In the genomic region with DNA sequence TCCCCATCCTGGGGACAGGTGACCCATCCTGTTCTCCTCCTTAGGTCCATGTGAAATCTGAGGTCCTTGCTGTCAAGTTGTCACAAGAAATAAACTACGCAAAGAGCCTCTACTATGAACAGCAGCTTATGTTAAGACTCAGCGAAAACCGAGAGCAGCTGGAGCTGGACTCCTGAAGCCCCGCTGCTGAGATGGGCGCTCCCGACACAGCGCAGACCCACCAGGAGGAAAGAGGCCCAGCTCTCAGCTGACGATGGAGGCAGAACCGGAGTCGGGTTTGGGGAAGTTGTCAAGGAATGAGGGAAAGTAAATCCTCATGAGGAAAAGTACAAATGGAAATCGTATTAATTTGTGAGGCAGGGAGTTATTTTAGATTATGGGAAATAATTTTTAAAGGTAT, we compare ENCODE assay signal across 26 cellular contexts.
DNase-seq lines count a peak whose midpoint lies in the region; ATAC-seq, FAIRE-seq and TF ChIP-seq lines count a peak whose summit lies in the region.
"Had no signal": no experiment of that assay in that cellular context is flagged by ENCODE, and none has a peak within 500 bp of the region (broad histone marks: within the 10 kb centered on the region; RNA-seq: fewer than 3 reads in every experiment).

No MANE protein-coding gene starts in this region.

- H3K27me3 Mint-ChIP-seq in activated CD4-positive, alpha-beta T cell treated with anti-CD3 and anti-CD28 coated beads for 36 hours = no peaks in the 10 kb centered on the region
- no peaks in the 10 kb centered on the region for H3K27me3 Mint-ChIP-seq in CD4-positive, CD25-positive, alpha-beta regulatory T cell
- H3K27me3 Mint-ChIP-seq in activated T-helper 17 cell treated with anti-CD3 and anti-CD28 coated beads, Interleukin-2, amount 50 U/mL, for 72 hours = no peaks in the 10 kb centered on the region
- H3K27me3 Mint-ChIP-seq in naive thymus-derived CD4-positive, alpha-beta T cell = no peaks in the 10 kb centered on the region
- H3K27me3 Mint-ChIP-seq: dendritic cell treated with granulocyte-macrophage colony-stimulating factor and Interleukin-4, amounts not matched to agents 40 ng/mL and 50 ng/mL, for 4 days had no signal

- no peak overlapping the region for H3K4me3 Mint-ChIP-seq in activated CD4-positive, alpha-beta T cell treated with anti-CD3 and anti-CD28 coated beads for 36 hours
- H3K4me3 Mint-ChIP-seq in CD4-positive, CD25-positive, alpha-beta regulatory T cell = peak overlapping the region in 1 of 4 donors; percentile 64
- peak overlapping the region; percentile 93 for H3K4me3 Mint-ChIP-seq in activated T-helper 17 cell treated with anti-CD3 and anti-CD28 coated beads, Interleukin-2, amount 50 U/mL, for 72 hours
- peak overlapping the region in 3 of 10 donors; percentile 25 to 40 (median 36) for H3K4me3 Mint-ChIP-seq in naive thymus-derived CD4-positive, alpha-beta T cell
- H3K4me3 Mint-ChIP-seq: dendritic cell treated with granulocyte-macrophage colony-stimulating factor and Interleukin-4, amounts not matched to agents 40 ng/mL and 50 ng/mL, for 4 days; endodermal cell had no signal

- no peaks in the 10 kb centered on the region for H3K27me3 ChIP-seq in CD4-positive, CD25-positive, alpha-beta regulatory T cell (ENCODE audit: control insufficient read depth, insufficient read depth, low read length)
- no peaks in the 10 kb centered on the region for H3K27me3 ChIP-seq in naive thymus-derived CD4-positive, alpha-beta T cell (ENCODE audit: control insufficient read depth in 2 of 2, insufficient read depth in 2 of 2, low read length in 2 of 2)
- H3K27me3 ChIP-seq in HepG2 (ENCODE audit: control insufficient read depth in 1 of 2, insufficient read depth in 2 of 2, low read length in 2 of 2) (no peaks in the 10 kb centered on the region; a peak in 1 of 5 replicates), H7 (ENCODE audit: control insufficient read depth, insufficient read depth, low read length) (no peaks in the 10 kb centered on the region)
- H3K27me3 ChIP-seq: foreskin keratinocyte, heart right ventricle, Peyer's patch, transverse colon had no signal

- CTCF ChIA-PET in activated CD4-positive, alpha-beta T cell treated with anti-CD3 and anti-CD28 coated beads for 36 hours (lab: Charles Lee) = no interaction called here
- CTCF ChIA-PET in naive thymus-derived CD4-positive, alpha-beta T cell (lab: Charles Lee) = no interaction called here
- CTCF ChIA-PET in HepG2 (lab: Yijun Ruan, JAX; ENCODE audit: low intra/inter-chr PET ratio, low total read pairs) = no interaction called here

- H2AFZ ChIP-seq in HepG2 (ENCODE audit: low read length) = no peak overlapping the region

- H4K20me1 ChIP-seq in HepG2 (ENCODE audit: insufficient read depth, low read length) = no peaks in the 10 kb centered on the region

- no peak for DNase-seq in activated CD4-positive, alpha-beta T cell treated with anti-CD3 and anti-CD28 coated beads for 36 hours
- no peak for DNase-seq in activated CD4-positive, alpha-beta T cell treated with anti-CD3 and anti-CD28 coated beads, Interleukin-2, amount 50 U/mL, for 1 hour
- DNase-seq in CD4-positive, CD25-positive, alpha-beta regulatory T cell = no peak
- DNase-seq in naive thymus-derived CD4-positive, alpha-beta T cell = no peak
- DNase-seq in HepG2 (ENCODE audit: low spot score) (no peak), H7 (no peak)
- DNase-seq: activated CD4-positive, alpha-beta T cell treated with anti-CD3 and anti-CD28 coated beads for 1 hour; activated CD8-positive, alpha-beta memory T cell treated with anti-CD3 and anti-CD28 coated beads, Interleukin-2, amount 50 U/mL, for 4 hours; caudate nucleus; endodermal cell; foreskin keratinocyte; GOT3; heart right ventricle; left colon; mesenchymal stem cell; MV-4-11; NCI-H1436 treated with DMSO at 0.1 percent for 48 hours; NCI-H345; Peyer's patch; transverse colon had no signal

- peaks cover 36% of the 10 kb centered on the region for H3K36me3 ChIP-seq in CD4-positive, CD25-positive, alpha-beta regulatory T cell (ENCODE audit: control insufficient read depth, insufficient read depth, low read length)
- H3K36me3 ChIP-seq in naive thymus-derived CD4-positive, alpha-beta T cell (ENCODE audit: control insufficient read depth in 2 of 3, insufficient read depth in 3 of 3, low read length in 3 of 3) = peaks cover 0 to 34% (median 0%) of the 10 kb centered on the region in 3 experiments
- H3K36me3 ChIP-seq in HepG2 (replicated peaks in 1 of 2; ENCODE audit: control insufficient read depth in 1 of 2, insufficient read depth in 2 of 2, low read length in 2 of 2) = peaks cover 3 to 10% of the 10 kb centered on the region in 2 experiments; a peak in 4 of 5 replicates
- no peaks in the 10 kb centered on the region for H3K36me3 ChIP-seq in H7 (replicated peaks; ENCODE audit: control insufficient read depth, insufficient read depth, low read length)

- H3K4me2 ChIP-seq in HepG2 (ENCODE audit: low read depth, low read length) = no peak overlapping the region

- H3K36me3 Mint-ChIP-seq in activated CD4-positive, alpha-beta T cell treated with anti-CD3 and anti-CD28 coated beads for 36 hours (ENCODE audit: low read depth) = peaks cover 42% of the 10 kb centered on the region
- H3K36me3 Mint-ChIP-seq in CD4-positive, CD25-positive, alpha-beta regulatory T cell = peaks cover 33% of the 10 kb centered on the region
- H3K36me3 Mint-ChIP-seq in activated T-helper 17 cell treated with anti-CD3 and anti-CD28 coated beads, Interleukin-2, amount 50 U/mL, for 72 hours (ENCODE audit: low read depth) = peaks cover 27% of the 10 kb centered on the region
- peaks cover 16 to 42% (median 26%) of the 10 kb centered on the region in 5 donors for H3K36me3 Mint-ChIP-seq in naive thymus-derived CD4-positive, alpha-beta T cell

- no peaks in the 10 kb centered on the region for H3K9me3 ChIP-seq in CD4-positive, CD25-positive, alpha-beta regulatory T cell (ENCODE audit: control insufficient read depth in 2 of 2, low read length in 2 of 2)
- H3K9me3 ChIP-seq in naive thymus-derived CD4-positive, alpha-beta T cell (ENCODE audit: control insufficient read depth in 2 of 3, low read length in 3 of 3) = peaks cover 0 to 6% (median 0%) of the 10 kb centered on the region in 3 experiments
- H3K9me3 ChIP-seq in HepG2 (ENCODE audit: low read length) = no peaks in the 10 kb centered on the region
- H3K9me3 ChIP-seq: heart right ventricle, Peyer's patch, transverse colon had no signal

- peaks cover 23% of the 10 kb centered on the region for H3K4me1 ChIP-seq in CD4-positive, CD25-positive, alpha-beta regulatory T cell (ENCODE audit: control insufficient read depth, insufficient read depth, low read length, poor library complexity, severe bottlenecking)
- peaks cover 26% of the 10 kb centered on the region in 2 donors for H3K4me1 ChIP-seq in naive thymus-derived CD4-positive, alpha-beta T cell (ENCODE audit: control insufficient read depth in 2 of 2, insufficient read depth in 2 of 2, low read length in 2 of 2)
- H3K4me1 ChIP-seq in HepG2 (ENCODE audit: insufficient read depth, low read length) = peaks cover 12% of the 10 kb centered on the region; the same call in 1 of the 2 replicates
- H3K4me1 ChIP-seq: foreskin keratinocyte had no signal

- intact Hi-C loops in activated CD4-positive, alpha-beta T cell treated with anti-CD3 and anti-CD28 coated beads for 36 hours (cut with DNase I, micrococcal nuclease) = no loop called here
- intact Hi-C loops in naive thymus-derived CD4-positive, alpha-beta T cell (cut with micrococcal nuclease) = no loop called here
- intact Hi-C loops in HepG2 (cut with micrococcal nuclease; ENCODE audit: unreplicated experiment) = no loop called here

- H3K4me1 Mint-ChIP-seq in activated CD4-positive, alpha-beta T cell treated with anti-CD3 and anti-CD28 coated beads for 36 hours = peaks cover 56% of the 10 kb centered on the region
- peaks cover 5 to 52% (median 16%) of the 10 kb centered on the region in 4 donors for H3K4me1 Mint-ChIP-seq in CD4-positive, CD25-positive, alpha-beta regulatory T cell
- peaks cover 26% of the 10 kb centered on the region for H3K4me1 Mint-ChIP-seq in activated T-helper 17 cell treated with anti-CD3 and anti-CD28 coated beads, Interleukin-2, amount 50 U/mL, for 72 hours
- H3K4me1 Mint-ChIP-seq in naive thymus-derived CD4-positive, alpha-beta T cell = peaks cover 30 to 70% (median 59%) of the 10 kb centered on the region in 7 donors

- H3K9me3 Mint-ChIP-seq in activated CD4-positive, alpha-beta T cell treated with anti-CD3 and anti-CD28 coated beads for 36 hours (ENCODE audit: low read depth) = no peaks in the 10 kb centered on the region
- peaks cover 0 to 7% (median 0%) of the 10 kb centered on the region in 7 donors for H3K9me3 Mint-ChIP-seq in CD4-positive, CD25-positive, alpha-beta regulatory T cell
- no peaks in the 10 kb centered on the region for H3K9me3 Mint-ChIP-seq in activated T-helper 17 cell treated with anti-CD3 and anti-CD28 coated beads, Interleukin-2, amount 50 U/mL, for 72 hours
- H3K9me3 Mint-ChIP-seq in naive thymus-derived CD4-positive, alpha-beta T cell = peaks cover 0 to 13% (median 5%) of the 10 kb centered on the region in 11 donors
- H3K9me3 Mint-ChIP-seq: dendritic cell treated with granulocyte-macrophage colony-stimulating factor and Interleukin-4, amounts not matched to agents 40 ng/mL and 50 ng/mL, for 4 days; endodermal cell had no signal

- peak overlapping the region; percentile 83 for H3K27ac Mint-ChIP-seq in activated CD4-positive, alpha-beta T cell treated with anti-CD3 and anti-CD28 coated beads for 36 hours
- H3K27ac Mint-ChIP-seq in CD4-positive, CD25-positive, alpha-beta regulatory T cell = peak overlapping the region in 2 of 3 donors; percentile 64 to 86
- no peak overlapping the region for H3K27ac Mint-ChIP-seq in activated T-helper 17 cell treated with anti-CD3 and anti-CD28 coated beads, Interleukin-2, amount 50 U/mL, for 72 hours
- H3K27ac Mint-ChIP-seq in naive thymus-derived CD4-positive, alpha-beta T cell = peak overlapping the region; percentile 46 to 99 (median 77)

- POLR2A ChIA-PET in activated CD4-positive, alpha-beta T cell treated with anti-CD3 and anti-CD28 coated beads for 36 hours (lab: Charles Lee) = no interaction called here
- POLR2A ChIA-PET in naive thymus-derived CD4-positive, alpha-beta T cell (lab: Charles Lee) = interaction anchor here (0.6 to 8.6 kb wide), 4 partner anchors 32 to 384 kb away, joined by 3 to 108 read pairs (median 22); partner anchors contain the start of gene DHRS3
- POLR2A ChIA-PET in HepG2 (lab: Yijun Ruan, JAX) = interaction anchor here (1.1 kb wide), 1 partner anchor 106 kb away, joined by 3 read pairs; no protein-coding TSS in a partner anchor

- in situ Hi-C loops in HepG2 (cut with HindIII; ENCODE audit: extremely low pct_ligation_motif_present, low pct_unique_long_range_greater_than_20kb) = no loop called here

- no peak overlapping the region for H3K27ac ChIP-seq in CD4-positive, CD25-positive, alpha-beta regulatory T cell (ENCODE audit: insufficient read depth, low read length, poor library complexity, severe bottlenecking)
- no peak overlapping the region for H3K27ac ChIP-seq in naive thymus-derived CD4-positive, alpha-beta T cell (ENCODE audit: low read depth, low read length)
- H3K27ac ChIP-seq in HepG2 (ENCODE audit: extremely low read length, insufficient read depth, low read length) = no peak overlapping the region
- H3K27ac ChIP-seq: foreskin keratinocyte, Peyer's patch had no signal

- H3K9ac ChIP-seq in HepG2 (ENCODE audit: insufficient read depth, low read depth, low read length) = no peak overlapping the region

- no peaks in the 10 kb centered on the region for H3K79me2 ChIP-seq in HepG2 (ENCODE audit: insufficient read depth, low read length)

- ATAC-seq in activated CD4-positive, alpha-beta T cell treated with anti-CD3 and anti-CD28 coated beads for 36 hours = no peak
- no peak for ATAC-seq in CD4-positive, CD25-positive, alpha-beta regulatory T cell (ENCODE audit: low read depth in 2 of 2)
- no peak for ATAC-seq in activated T-helper 17 cell treated with anti-CD3 and anti-CD28 coated beads, Interleukin-2, amount 50 U/mL, for 72 hours (replicated peaks)
- no peak for ATAC-seq in naive thymus-derived CD4-positive, alpha-beta T cell
- ATAC-seq in HepG2 (no peak), GM19397 (IDR thresholded peaks at IDR 0.05; ENCODE audit: unreplicated experiment) (no peak)
- ATAC-seq: esophagus mucosa, foreskin keratinocyte, heart right ventricle, left colon had no signal

- 97% methylated on average over 11 of the region's 11 CpGs for WGBS in HepG2 (ENCODE audit: low lambda C conversion rate)

- BruUV-seq in HepG2 (replicated peaks; lab: Mats Ljungman, UMichigan) = no TSS peak

- no peak for FAIRE-seq in HepG2 (lab: Jason Lieb, UNC)
- FAIRE-seq: astrocyte had no signal

- TF ChIP-seq POLR2A in HepG2 (IDR thresholded peaks at IDR 0.05; ENCODE audit: insufficient read depth in 1 of 2, low read depth in 2 of 2, low read length in 2 of 2) = no peak

- no peak for TF ChIP-seq RAD21 in HepG2 (CRISPR knock-in tag; IDR thresholded peaks at IDR 0.05)

- TF ChIP-seq EP300 in HepG2 (IDR thresholded peaks at IDR 0.05; ENCODE audit: low read depth in 2 of 2, low read length in 2 of 2) (no peak), HepG2 (CRISPR knock-in tag; IDR thresholded peaks at IDR 0.05; ENCODE audit: borderline replicate concordance) (no peak)

- H3K4me3 ChIP-seq in CD4-positive, CD25-positive, alpha-beta regulatory T cell (ENCODE audit: low read depth, low read length) = no peak overlapping the region
- no peak overlapping the region for H3K4me3 ChIP-seq in naive thymus-derived CD4-positive, alpha-beta T cell (ENCODE audit: low read length)
- no peak overlapping the region for H3K4me3 ChIP-seq in HepG2 (replicated peaks in 1 of 3; ENCODE audit: insufficient read depth in 1 of 3, low read depth in 2 of 3, low read length in 3 of 3)
- H3K4me3 ChIP-seq in H7 (ENCODE audit: insufficient read depth, low read depth, low read length) = no peak overlapping the region
- H3K4me3 ChIP-seq: heart right ventricle, Peyer's patch, skin epidermis, transverse colon had no signal

- TF ChIP-seq CTCF in HepG2 (CRISPR knock-in tag; IDR thresholded peaks at IDR 0.05) = no peak
